1 cellular context compared by ENCODE assay signal in genomic region chr22:37281195-37281594, GRCh38.
TF ChIP-seq lines count a peak whose summit lies in the region.

No MANE protein-coding gene starts in this region.

TF ChIP-seq in IMR-90, 13 proteins besides CTCF, POLR2A, EP300 and RAD21:
- TF ChIP-seq CHD1 (IDR thresholded peaks at IDR 0.05; ENCODE audit: low read depth, low read length) (no peak), USF2 (IDR thresholded peaks at IDR 0.05; ENCODE audit: low read depth, low read length) (no peak), FOS (IDR thresholded peaks at IDR 0.05; ENCODE audit: low read depth, low read length) (no peak), RCOR1 (IDR thresholded peaks at IDR 0.05; ENCODE audit: insufficient replicate concordance, low read length) (no peak), RFX5 (IDR thresholded peaks at IDR 0.05; ENCODE audit: low read depth, low read length) (no peak), SMC3 (IDR thresholded peaks at IDR 0.05; ENCODE audit: low read depth, low read length) (no peak), MAZ (IDR thresholded peaks at IDR 0.05; ENCODE audit: borderline replicate concordance, low read depth, low read length) (no peak), BHLHE40 (IDR thresholded peaks at IDR 0.05; ENCODE audit: low read depth, low read length) (no peak), MAFK (IDR thresholded peaks at IDR 0.05; ENCODE audit: low read depth, low read length) (no peak), CEBPB (IDR thresholded peaks at IDR 0.05; ENCODE audit: low read depth, low read length) (no peak), MXI1 (IDR thresholded peaks at IDR 0.05; ENCODE audit: borderline replicate concordance, low read depth, low read length) (no peak), NFE2L2 (IDR thresholded peaks at IDR 0.05; ENCODE audit: low read depth, low read length) (no peak), ELK1 (IDR thresholded peaks at IDR 0.05; ENCODE audit: borderline replicate concordance, low read depth, low read length) (no peak)
